22 cellular contexts compared by ENCODE assay signal in genomic region chr15:63974036-63974435, GRCh38.
"Had no signal": no experiment of that assay in that cellular context is flagged by ENCODE, and none has a peak within 500 bp of the region (broad histone marks: within the 10 kb centered on the region; RNA-seq: fewer than 3 reads in every experiment).

No MANE protein-coding gene starts in this region.

- H3K4me1 ChIP-seq: prostate gland had no signal

- H3K9me3 Mint-ChIP-seq: activated B cell treated with CpG ODN at 0.5 μM for 24 hours; activated CD8-positive, alpha-beta T cell treated with anti-CD3 and anti-CD28 coated beads for 36 hours; activated naive CD4-positive, alpha-beta T cell treated with anti-CD3 and anti-CD28 coated beads, Interleukin-2, amount 50 U/mL, for 72 hours; activated T-cell treated with anti-CD3 and anti-CD28 coated beads, Interleukin-2, amount 50 U/mL, for 72 hours; brain; central memory CD8-positive, alpha-beta T cell; memory B cell; natural killer cell had no signal

- H3K9me3 ChIP-seq: left lung, prostate gland, sigmoid colon, stomach, vagina had no signal

- H3K27me3 Mint-ChIP-seq: activated B cell treated with CpG ODN at 0.5 μM for 24 hours; activated CD8-positive, alpha-beta T cell treated with anti-CD3 and anti-CD28 coated beads for 36 hours; brain; central memory CD8-positive, alpha-beta T cell; memory B cell had no signal

- H3K36me3 Mint-ChIP-seq: activated naive CD4-positive, alpha-beta T cell treated with anti-CD3 and anti-CD28 coated beads, Interleukin-2, amount 50 U/mL, for 72 hours; brain; natural killer cell had no signal

- DNase-seq: activated B cell treated with CpG ODN at 0.5 μM for 24 hours; activated CD4-positive, alpha-beta T cell treated with anti-CD3 and anti-CD28 coated beads for 48 hours; activated CD8-positive, alpha-beta memory T cell treated with anti-CD3 and anti-CD28 coated beads, Interleukin-2, amount 50 U/mL, for 4 hours; activated CD8-positive, alpha-beta T cell treated with anti-CD3 and anti-CD28 coated beads for 36 hours; activated gamma-delta T cell; activated T-cell treated with anti-CD3 and anti-CD28 coated beads, Interleukin-2, amount 50 U/mL, for 72 hours; amygdala; cortex of kidney; effector CD4-positive, alpha-beta T cell; islet precursor cell; left lung; natural killer cell; nucleus accumbens; sigmoid colon; stimulated activated CD4-positive, alpha-beta T cell treated with anti-CD3 and anti-CD28 coated beads, Interleukin-1b, Interleukin-23, amount 100 ng/mL, for 48 hours; stomach had no signal

- H3K4me3 ChIP-seq: left lung, prostate gland, sigmoid colon, stomach, vagina had no signal

- H3K27ac Mint-ChIP-seq: activated B cell treated with CpG ODN at 0.5 μM for 24 hours; activated CD8-positive, alpha-beta T cell treated with anti-CD3 and anti-CD28 coated beads for 36 hours; activated naive CD4-positive, alpha-beta T cell treated with anti-CD3 and anti-CD28 coated beads, Interleukin-2, amount 50 U/mL, for 72 hours; activated T-cell treated with anti-CD3 and anti-CD28 coated beads, Interleukin-2, amount 50 U/mL, for 72 hours; brain; memory B cell; natural killer cell had no signal

- H3K27ac ChIP-seq: left lung, prostate gland, sigmoid colon, stomach had no signal

- ATAC-seq: activated CD8-positive, alpha-beta T cell treated with anti-CD3 and anti-CD28 coated beads for 36 hours; activated naive CD4-positive, alpha-beta T cell treated with anti-CD3 and anti-CD28 coated beads, Interleukin-2, amount 50 U/mL, for 72 hours; activated T-cell treated with anti-CD3 and anti-CD28 coated beads, Interleukin-2, amount 50 U/mL, for 72 hours; left lung; natural killer cell had no signal

- H3K4me3 Mint-ChIP-seq: activated B cell treated with CpG ODN at 0.5 μM for 24 hours; activated CD8-positive, alpha-beta T cell treated with anti-CD3 and anti-CD28 coated beads for 36 hours; activated T-cell treated with anti-CD3 and anti-CD28 coated beads, Interleukin-2, amount 50 U/mL, for 72 hours; brain; central memory CD8-positive, alpha-beta T cell; memory B cell; natural killer cell had no signal

- H3K27me3 ChIP-seq: left lung, sigmoid colon, stomach, vagina had no signal

- H3K36me3 ChIP-seq: left lung, prostate gland, sigmoid colon, stomach, vagina had no signal
